Comparison of ENCODE assay signal across 21 cellular contexts in genomic region chr19:28519218-28519779, GRCh38.
"Had no signal": no experiment of that assay in that cellular context is flagged by ENCODE, and none has a peak within 500 bp of the region (broad histone marks: within the 10 kb centered on the region; RNA-seq: fewer than 3 reads in every experiment).

No MANE protein-coding gene starts in this region.

- H3K9me3 ChIP-seq: adrenal gland, MG63 had no signal

- H2AFZ ChIP-seq: PC-9 had no signal

- H3K36me3 Mint-ChIP-seq: activated naive CD8-positive, alpha-beta T cell treated with anti-CD3 and anti-CD28 coated beads, Interleukin-2, amount 10 ng/mL, durations not matched to agents 7 days and 5 days; T-cell; WTC11 had no signal

- H3K27me3 Mint-ChIP-seq: activated naive CD8-positive, alpha-beta T cell treated with anti-CD3 and anti-CD28 coated beads, Interleukin-2, amount 10 ng/mL, durations not matched to agents 7 days and 5 days; T-cell had no signal

- H3K9me3 Mint-ChIP-seq: T-cell had no signal

- H3K4me3 ChIP-seq: adrenal gland, MG63, PC-9 had no signal

- H3K27ac Mint-ChIP-seq: activated CD8-positive, alpha-beta T cell treated with anti-CD3 and anti-CD28 coated beads, Interleukin-2, amount 10 ng/mL, durations not matched to agents 7 days and 5 days; activated naive CD8-positive, alpha-beta T cell treated with anti-CD3 and anti-CD28 coated beads, Interleukin-2, amount 10 ng/mL, durations not matched to agents 7 days and 5 days; T-cell had no signal

- H3K4me2 ChIP-seq: PC-9 had no signal

- H3K4me1 Mint-ChIP-seq: activated naive CD8-positive, alpha-beta T cell treated with anti-CD3 and anti-CD28 coated beads, Interleukin-2, amount 10 ng/mL, durations not matched to agents 7 days and 5 days; T-cell had no signal

- H3K36me3 ChIP-seq: adrenal gland, MG63 had no signal

- ATAC-seq: activated CD8-positive, alpha-beta T cell treated with anti-CD3 and anti-CD28 coated beads, Interleukin-2, amount 10 ng/mL, durations not matched to agents 7 days and 5 days; T-cell had no signal

- DNase-seq: activated CD4-positive, alpha-beta T cell treated with anti-CD3 and anti-CD28 coated beads for 48 hours; activated CD4-positive, alpha-beta T cell treated with anti-CD3 and anti-CD28 coated beads, Interleukin-2, amount 50 U/mL, for 4 hours; activated CD4-positive, CD25-positive, alpha-beta regulatory T cell treated with anti-CD3 and anti-CD28 coated beads, Interleukin-2, amount 50 U/mL, for 72 hours; activated CD8-positive, alpha-beta memory T cell treated with anti-CD3 and anti-CD28 coated beads, Interleukin-2, amount 50 U/mL, for 48 hours; activated CD8-positive, alpha-beta T cell treated with anti-CD3 and anti-CD28 coated beads, Interleukin-2, amount 10 ng/mL, durations not matched to agents 7 days and 5 days; activated naive CD4-positive, alpha-beta T cell treated with anti-CD3 and anti-CD28 coated beads, Interleukin-2, amount 50 U/mL, for 16 hours; activated naive CD8-positive, alpha-beta T cell treated with anti-CD3 and anti-CD28 coated beads, Interleukin-2, amount 10 ng/mL, durations not matched to agents 7 days and 5 days; activated T-cell treated with anti-CD3 and anti-CD28 coated beads, Interleukin-2, amount 50 U/mL, for 1 hour; adrenal gland; cerebellar nuclear complex; MG63; NCI-H1417 treated with DMSO at 0.1 percent for 48 hours; NCI-H1694; NCI-H510A; NCI-H526 treated with DMSO at 0.1 percent for 48 hours; NK-92 treated with Interleukin-12 subunit alpha and Interleukin-12 subunit beta, amount 100 ng/mL, for 24 hours; PC-9; T-cell; T-helper 2 cell; T1000 had no signal

- H3K27ac ChIP-seq: adrenal gland, PC-9 had no signal

- H3K4me1 ChIP-seq: adrenal gland had no signal

- H3K27me3 ChIP-seq: adrenal gland, MG63 had no signal

- H3K4me3 Mint-ChIP-seq: activated CD8-positive, alpha-beta T cell treated with anti-CD3 and anti-CD28 coated beads, Interleukin-2, amount 10 ng/mL, durations not matched to agents 7 days and 5 days; activated naive CD8-positive, alpha-beta T cell treated with anti-CD3 and anti-CD28 coated beads, Interleukin-2, amount 10 ng/mL, durations not matched to agents 7 days and 5 days; T-cell; WTC11 had no signal
